ENCODE assay signal across 8 cellular contexts in the genomic region with DNA sequence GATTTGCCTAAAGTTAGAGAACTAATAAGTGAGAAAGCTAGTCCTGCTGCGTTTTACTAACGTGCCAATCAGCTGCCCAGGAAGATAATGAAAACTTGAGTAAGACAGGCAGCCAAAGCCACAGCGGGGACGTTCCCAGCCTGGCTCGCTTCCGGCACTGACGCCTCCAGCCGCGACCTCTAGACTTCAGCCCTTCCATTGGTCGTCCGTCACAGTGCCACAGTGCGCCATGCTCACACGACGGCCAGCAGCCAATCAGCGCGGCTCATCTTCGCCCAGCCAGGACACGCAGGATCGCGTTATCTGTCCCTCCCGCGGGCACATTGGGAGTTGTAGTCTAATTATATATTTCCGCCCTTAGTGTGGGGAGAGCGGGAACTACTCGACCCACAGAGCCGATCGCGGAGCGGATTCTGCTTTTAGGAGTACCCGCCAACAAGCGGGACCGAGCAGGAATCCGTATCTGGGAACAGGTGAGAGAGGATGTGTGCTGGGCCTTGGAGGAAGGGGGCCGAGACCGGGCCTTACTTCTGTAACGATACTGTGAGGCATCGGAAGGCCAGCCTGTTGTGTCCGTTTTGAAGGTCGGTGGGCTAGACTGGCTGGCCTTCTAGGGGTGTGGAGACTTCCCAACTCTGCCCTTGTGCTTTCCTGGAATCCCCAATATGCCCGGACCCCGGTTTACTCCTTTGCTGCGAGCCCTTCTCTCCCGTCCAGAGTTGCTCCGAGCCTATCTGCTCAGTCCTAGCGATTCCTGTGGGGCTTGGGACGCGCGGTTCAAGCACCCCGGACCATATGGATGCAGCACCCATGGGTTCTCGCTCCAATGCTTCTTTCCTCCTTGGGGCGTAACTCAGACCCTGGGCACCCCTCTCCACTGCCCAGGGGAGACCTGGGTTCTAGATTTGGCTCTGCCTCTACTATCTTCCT. TPM values are rescaled to one million over a fixed set of nuclear protein-coding genes. Genes with fewer than 3 reads are reported as not detected.
DNase-seq lines count a peak whose midpoint lies in the region; ATAC-seq lines count a peak whose summit lies in the region.

Gene FDPS (plus strand): TSS at position 374 of the 930 bp plus-strand sequence. CDS start 924 bp downstream, outside the sequence.

- peak within 1 kb of the TSS; percentile 86 to 95 for H3K27ac Mint-ChIP-seq in natural killer cell treated with Interleukin-12 subunit alpha and Interleukin-12 subunit beta and Interleukin-15 and Interleukin-18, amount 100 ng/mL, for 72 hours

- peak within 1 kb of the TSS; percentile 90 for H3K4me3 ChIP-seq in H7 (ENCODE audit: insufficient read depth, low read depth, low read length)

- H3K4me1 Mint-ChIP-seq in natural killer cell treated with Interleukin-12 subunit alpha and Interleukin-12 subunit beta and Interleukin-15 and Interleukin-18, amount 100 ng/mL, for 72 hours (ENCODE audit: low read depth in 2 of 2) = peaks cover 22 to 36% of the 10 kb centered on the region in 2 donors

- H3K4me3 Mint-ChIP-seq in natural killer cell treated with Interleukin-12 subunit alpha and Interleukin-12 subunit beta and Interleukin-15 and Interleukin-18, amount 100 ng/mL, for 72 hours = peak within 1 kb of the TSS; percentile 98

- peaks cover 9% of the 10 kb centered on the region for H3K36me3 Mint-ChIP-seq in natural killer cell treated with Interleukin-12 subunit alpha and Interleukin-12 subunit beta and Interleukin-15 and Interleukin-18, amount 100 ng/mL, for 72 hours

- DNase-seq in ELF-1 (ENCODE audit: low read depth, low spot score) (peak; percentile 99), H7 (peak; percentile 96), M059J (ENCODE audit: low read depth) (peak; percentile 100), SHP77 (lab: John Stamatoyannopoulos, UW) (peak; percentile 100), fibroblast of peridontal ligament (ENCODE audit: extremely low read depth) (peak; percentile 99)
- DNase-seq in activated effector memory CD4-positive, alpha-beta T cell treated with Interleukin-2 at 50 U/mL for 16 hours = peak; percentile 95
- peak; percentile 99 for DNase-seq in natural killer cell treated with Interleukin-12 subunit alpha and Interleukin-12 subunit beta and Interleukin-15 and Interleukin-18, amount 100 ng/mL, for 72 hours (ENCODE audit: low spot score)
- DNase-seq in stimulated activated naive CD8-positive, alpha-beta T cell treated with anti-CD3 and anti-CD28 coated beads, Interleukin-15, Interleukin-2, amounts not matched to agents 100 U/mL and 50 U/mL, for 24 hours = peak; percentile 95

- H3K27me3 ChIP-seq in H7 (ENCODE audit: control insufficient read depth, insufficient read depth, low read length) = no peaks in the 10 kb centered on the region

- H3K36me3 ChIP-seq in H7 (replicated peaks; ENCODE audit: control insufficient read depth, insufficient read depth, low read length) = peaks cover 14% of the 10 kb centered on the region

- H3K27me3 Mint-ChIP-seq in natural killer cell treated with Interleukin-12 subunit alpha and Interleukin-12 subunit beta and Interleukin-15 and Interleukin-18, amount 100 ng/mL, for 72 hours = no peaks in the 10 kb centered on the region

- H3K9me3 Mint-ChIP-seq in natural killer cell treated with Interleukin-12 subunit alpha and Interleukin-12 subunit beta and Interleukin-15 and Interleukin-18, amount 100 ng/mL, for 72 hours = no peaks in the 10 kb centered on the region

- ATAC-seq in natural killer cell treated with Interleukin-12 subunit alpha and Interleukin-12 subunit beta and Interleukin-15 and Interleukin-18, amount 100 ng/mL, for 72 hours = peak; percentile 99
- ATAC-seq in stimulated activated naive CD8-positive, alpha-beta T cell treated with anti-CD3 and anti-CD28 coated beads, Interleukin-15, Interleukin-2, amounts not matched to agents 100 U/mL and 50 U/mL, for 24 hours = peak; percentile 99

RNA-seq across cellular contexts. Expression of gene FDPS, which starts in this region (rescaled TPM):
- 309 and 339 TPM in 2 replicates for total RNA-seq in H7 (2014; rRNA removed; shearing (Covaris generic))
- total RNA-seq in M059J (2014; rRNA removed; shearing (Covaris generic)) = 203 and 262 TPM in 2 replicates
- total RNA-seq in natural killer cell treated with Interleukin-12 subunit alpha and Interleukin-12 subunit beta and Interleukin-15 and Interleukin-18, amount 100 ng/mL, for 72 hours = 100 to 1,000 TPM; 251 to 386 TPM

Comparison
In these comparisons a context has a peak if more than half of its experiments do, and no peak if none do; other contexts are left out.
1. Peak in every context shown above with its lines: DNase-seq, ATAC-seq and H3K4me3 ChIP-seq.